20 cellular contexts compared by ENCODE assay signal in the genomic region with DNA sequence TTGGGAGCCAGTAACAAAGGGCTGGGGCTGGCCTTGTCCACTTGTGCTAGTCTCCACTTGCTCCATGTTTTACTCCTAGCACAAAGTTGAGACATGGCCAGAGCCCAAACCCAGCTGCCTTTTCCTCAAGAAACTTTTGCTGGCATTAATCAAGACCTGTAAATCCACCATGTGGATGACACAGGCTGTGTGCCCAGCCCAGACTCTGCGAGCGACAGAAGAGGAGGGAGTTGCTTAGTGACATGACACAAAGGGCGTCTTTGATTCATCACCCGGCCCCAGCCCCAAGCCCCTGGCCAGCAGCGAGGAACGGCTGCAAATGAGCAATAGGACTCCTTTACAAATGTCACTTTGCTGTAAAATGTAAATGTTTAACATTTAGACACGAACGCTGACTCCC.
DNase-seq lines count a peak whose midpoint lies in the region; ATAC-seq and TF ChIP-seq lines count a peak whose summit lies in the region.
"Had no signal": no experiment of that assay in that cellular context is flagged by ENCODE, and none has a peak within 500 bp of the region (broad histone marks: within the 10 kb centered on the region; RNA-seq: fewer than 3 reads in every experiment).

No MANE protein-coding gene starts in this region.

- peaks cover 0 to under 1% of the 10 kb centered on the region in 2 donors for H3K9me3 Mint-ChIP-seq in stimulated activated naive CD8-positive, alpha-beta T cell treated with anti-CD3 and anti-CD28 coated beads, Interleukin-15, amount 100 ng/mL, for 72 hours
- H3K9me3 Mint-ChIP-seq: H9 had no signal

- no peak overlapping the region for H3K4me3 ChIP-seq in mucosa of descending colon
- H3K4me3 ChIP-seq: esophagus squamous epithelium, heart right ventricle, psoas muscle, spleen had no signal

- no peaks in the 10 kb centered on the region for H3K36me3 ChIP-seq in mucosa of descending colon (ENCODE audit: low read depth)
- H3K36me3 ChIP-seq: esophagus squamous epithelium, heart right ventricle, spleen had no signal

- no peaks in the 10 kb centered on the region for H3K9me3 ChIP-seq in mucosa of descending colon
- H3K9me3 ChIP-seq: esophagus squamous epithelium, heart right ventricle, psoas muscle, SK-N-SH, spleen had no signal

- H3K4me3 Mint-ChIP-seq in stimulated activated naive CD8-positive, alpha-beta T cell treated with anti-CD3 and anti-CD28 coated beads, Interleukin-15, amount 100 ng/mL, for 72 hours = no peak overlapping the region
- H3K4me3 Mint-ChIP-seq: activated naive CD8-positive, alpha-beta T cell; CD4-positive, CD25-positive, alpha-beta regulatory T cell; H9; naive thymus-derived CD8-positive, alpha-beta T cell had no signal

- no peaks in the 10 kb centered on the region for H3K4me1 ChIP-seq in mucosa of descending colon (ENCODE audit: low read depth)
- H3K4me1 ChIP-seq: heart right ventricle, psoas muscle, spleen had no signal

- intact Hi-C loops in mucosa of descending colon (cut with DNase I, micrococcal nuclease) = no loop called here

- no peak for ATAC-seq in mucosa of descending colon
- no peak for ATAC-seq in stimulated activated naive CD8-positive, alpha-beta T cell treated with anti-CD3 and anti-CD28 coated beads, Interleukin-15, amount 100 ng/mL, for 72 hours
- ATAC-seq: heart right ventricle; naive thymus-derived CD8-positive, alpha-beta T cell had no signal

- no peak overlapping the region for H3K27ac Mint-ChIP-seq in stimulated activated naive CD8-positive, alpha-beta T cell treated with anti-CD3 and anti-CD28 coated beads, Interleukin-15, amount 100 ng/mL, for 72 hours
- H3K27ac Mint-ChIP-seq: activated naive CD8-positive, alpha-beta T cell; CD4-positive, CD25-positive, alpha-beta regulatory T cell; H9; naive thymus-derived CD8-positive, alpha-beta T cell had no signal

- H3K27ac ChIP-seq in cingulate gyrus (ENCODE audit: low read depth, low read length) = peak overlapping the region; percentile 76
- H3K27ac ChIP-seq: heart right ventricle, psoas muscle, spleen had no signal

- no peaks in the 10 kb centered on the region for H3K4me1 Mint-ChIP-seq in stimulated activated naive CD8-positive, alpha-beta T cell treated with anti-CD3 and anti-CD28 coated beads, Interleukin-15, amount 100 ng/mL, for 72 hours
- H3K4me1 Mint-ChIP-seq: CD4-positive, CD25-positive, alpha-beta regulatory T cell; H9; naive thymus-derived CD8-positive, alpha-beta T cell had no signal

- peak; percentile 64 to 87 for DNase-seq in NCI-H526 (lab: John Stamatoyannopoulos, UW)
- DNase-seq in left kidney (ENCODE audit: low read depth, low spot score) = peak; percentile 91
- peak; percentile 71 for DNase-seq in retina
- DNase-seq in mucosa of descending colon = no peak
- no peak for DNase-seq in stimulated activated naive CD8-positive, alpha-beta T cell treated with anti-CD3 and anti-CD28 coated beads, Interleukin-15, amount 100 ng/mL, for 72 hours
- DNase-seq in HT-29 (ENCODE audit: low spot score) = no peak
- no peak for DNase-seq in NCI-H1694 (lab: John Stamatoyannopoulos, UW)
- DNase-seq: activated CD4-positive, CD25-positive, alpha-beta regulatory T cell; activated T-cell treated with anti-CD3 and anti-CD28 coated beads, Interleukin-2, amount 50 U/mL, for 48 hours; CD4-positive, CD25-positive, alpha-beta regulatory T cell; esophagus squamous epithelium; H9; heart right ventricle; naive thymus-derived CD8-positive, alpha-beta T cell; psoas muscle; spleen; T-helper 9 cell had no signal

- no peak for TF ChIP-seq CTCF in mucosa of descending colon (IDR thresholded peaks at IDR 0.05)

- peaks cover 14% of the 10 kb centered on the region for H3K27me3 Mint-ChIP-seq in stimulated activated naive CD8-positive, alpha-beta T cell treated with anti-CD3 and anti-CD28 coated beads, Interleukin-15, amount 100 ng/mL, for 72 hours

Comparison
In these comparisons a context has a peak if more than half of its experiments do, and no peak if none do; other contexts are left out.
1. DNase-seq: peak in NCI-H526 (2 of 2), left kidney (single experiment) and retina (single experiment); none in mucosa of descending colon (0 of 3), stimulated activated naive CD8-positive, alpha-beta T cell treated with anti-CD3 and anti-CD28 coated beads, Interleukin-15, amount 100 ng/mL, for 72 hours (0 of 2), HT-29 (single experiment) and NCI-H1694 (single experiment).